Comparison of ENCODE assay signal across 6 cellular contexts in genomic region chr12:107826276-107826675, GRCh38. TPM values are rescaled to one million over a fixed set of nuclear protein-coding genes. Genes with fewer than 3 reads are reported as not detected.
"Had no signal": no experiment of that assay in that cellular context is flagged by ENCODE, and none has a peak within 500 bp of the region (broad histone marks: within the 10 kb centered on the region; RNA-seq: fewer than 3 reads in every experiment).

No MANE protein-coding gene starts in this region.

- H3K4me3 ChIP-seq: GM23338 had no signal

- DNase-seq: H9, HCEC 1CT, IMR-90 had no signal

- H3K27ac Mint-ChIP-seq: GM23338, H9 had no signal

- H3K4me2 ChIP-seq: GM23338 had no signal

- H3K4me3 Mint-ChIP-seq: GM23338, H9 had no signal

- ATAC-seq: GM23338 had no signal

RNA-seq across cellular contexts. Expression of gene ASCL4, which starts 51.8 kb away (rescaled TPM):
- total RNA-seq: GM23338, H1, H9, HT-29, IMR-90 had no signal
- polyA plus RNA-seq: GM23338, H1, IMR-90 had no signal
